12 cellular contexts compared by ENCODE assay signal in genomic region chr7:157601530-157601929, GRCh38.
"Had no signal": no experiment of that assay in that cellular context is flagged by ENCODE, and none has a peak within 500 bp of the region (broad histone marks: within the 10 kb centered on the region; RNA-seq: fewer than 3 reads in every experiment).

No MANE protein-coding gene starts in this region.

- H3K4me3 Mint-ChIP-seq: activated CD4-positive, alpha-beta T cell treated with anti-CD3 and anti-CD28 coated beads, Interleukin-2, amount 10 ng/mL, durations not matched to agents 7 days and 5 days; activated T-helper 17 cell treated with anti-CD3 and anti-CD28 coated beads, Interleukin-2, amount 50 U/mL, for 72 hours; naive thymus-derived CD4-positive, alpha-beta T cell; T-helper 1 cell treated with Interleukin-12 subunit alpha and Interleukin-12 subunit beta and Interleukin-4 antibody, amounts not matched to agents 30 μg/mL and 1 μg/mL, for 36 hours had no signal

- H3K9me3 Mint-ChIP-seq: activated CD4-positive, alpha-beta T cell treated with anti-CD3 and anti-CD28 coated beads, Interleukin-2, amount 10 ng/mL, durations not matched to agents 7 days and 5 days; activated T-helper 17 cell treated with anti-CD3 and anti-CD28 coated beads, Interleukin-2, amount 50 U/mL, for 72 hours; T-helper 1 cell treated with Interleukin-12 subunit alpha and Interleukin-12 subunit beta and Interleukin-4 antibody, amounts not matched to agents 30 μg/mL and 1 μg/mL, for 36 hours had no signal

- H3K27ac Mint-ChIP-seq: activated CD4-positive, alpha-beta T cell treated with anti-CD3 and anti-CD28 coated beads, Interleukin-2, amount 10 ng/mL, durations not matched to agents 7 days and 5 days; activated T-helper 17 cell treated with anti-CD3 and anti-CD28 coated beads, Interleukin-2, amount 50 U/mL, for 72 hours; T-helper 1 cell treated with Interleukin-12 subunit alpha and Interleukin-12 subunit beta and Interleukin-4 antibody, amounts not matched to agents 30 μg/mL and 1 μg/mL, for 36 hours had no signal

- H3K4me1 Mint-ChIP-seq: activated CD4-positive, alpha-beta T cell treated with anti-CD3 and anti-CD28 coated beads, Interleukin-2, amount 10 ng/mL, durations not matched to agents 7 days and 5 days; activated T-helper 17 cell treated with anti-CD3 and anti-CD28 coated beads, Interleukin-2, amount 50 U/mL, for 72 hours had no signal

- ATAC-seq: activated T-helper 17 cell treated with anti-CD3 and anti-CD28 coated beads, Interleukin-2, amount 50 U/mL, for 72 hours; foreskin keratinocyte; heart right ventricle; naive thymus-derived CD4-positive, alpha-beta T cell; SK-N-SH treated with all-trans-retinoic acid at 6 μM for 48 hours had no signal

- DNase-seq: activated CD4-positive, alpha-beta T cell treated with anti-CD3 and anti-CD28 coated beads, Interleukin-2, amount 10 ng/mL, durations not matched to agents 7 days and 5 days; activated naive CD4-positive, alpha-beta T cell treated with anti-CD3 and anti-CD28 coated beads, Interleukin-2, amount 50 U/mL, for 16 hours; activated T-cell treated with anti-CD3 and anti-CD28 coated beads for 4 hours; amniotic stem cell; foreskin keratinocyte; heart right ventricle; kidney glomerular epithelial cell; naive thymus-derived CD4-positive, alpha-beta T cell; SHP77 had no signal

- H3K36me3 Mint-ChIP-seq: naive thymus-derived CD4-positive, alpha-beta T cell had no signal
